ENCODE assay signal across 8 cellular contexts in genomic region chr11:65652511-65653228, GRCh38. TPM values are rescaled to one million over a fixed set of nuclear protein-coding genes. Genes with fewer than 3 reads are reported as not detected.
DNase-seq lines count a peak whose midpoint lies in the region; ATAC-seq, FAIRE-seq and TF ChIP-seq lines count a peak whose summit lies in the region.

No MANE protein-coding gene starts in this region.

- peaks cover 25% of the 10 kb centered on the region for H3K4me1 ChIP-seq in Loucy (ENCODE audit: insufficient read depth, low read length, poor library complexity, severe bottlenecking)

- no peaks in the 10 kb centered on the region for H3K27me3 Mint-ChIP-seq in stimulated activated naive CD8-positive, alpha-beta T cell treated with anti-CD3 and anti-CD28 coated beads, Interleukin-15, amount 100 ng/mL, for 72 hours

- TF ChIP-seq POLR2A in H54 (IDR thresholded peaks at IDR 0.05; ENCODE audit: low read depth, low read length) (peak; percentile 66), Raji (IDR thresholded peaks at IDR 0.05; ENCODE audit: insufficient read depth, low read depth, low read length) (peak; percentile 65)

- H2AFZ ChIP-seq in Loucy (ENCODE audit: low read length) (peak overlapping the region; percentile 85), neural cell (ENCODE audit: low read depth, low read length) (peak overlapping the region; percentile 59)

- no peaks in the 10 kb centered on the region for H3K27me3 ChIP-seq in Loucy (ENCODE audit: insufficient read depth, low read length, poor library complexity, severe bottlenecking)
- peaks cover 5% of the 10 kb centered on the region for H3K27me3 ChIP-seq in neural cell (ENCODE audit: insufficient read depth, low read depth, low read length)

- peak; percentile 88 for ATAC-seq in stimulated activated naive CD8-positive, alpha-beta T cell treated with anti-CD3 and anti-CD28 coated beads, Interleukin-15, amount 100 ng/mL, for 72 hours

- H3K27ac Mint-ChIP-seq in stimulated activated naive CD8-positive, alpha-beta T cell treated with anti-CD3 and anti-CD28 coated beads, Interleukin-15, amount 100 ng/mL, for 72 hours: peak overlapping the region; percentile 97

- H3K9me3 Mint-ChIP-seq in stimulated activated naive CD8-positive, alpha-beta T cell treated with anti-CD3 and anti-CD28 coated beads, Interleukin-15, amount 100 ng/mL, for 72 hours: no peaks in the 10 kb centered on the region

- no peaks in the 10 kb centered on the region for H3K9me3 ChIP-seq in Loucy (ENCODE audit: insufficient read depth, low read depth, low read length)
- no peaks in the 10 kb centered on the region for H3K9me3 ChIP-seq in neural cell (ENCODE audit: low read length)

- peaks cover 8% of the 10 kb centered on the region for H3F3A ChIP-seq in Loucy (ENCODE audit: low read depth)
- H3F3A ChIP-seq in neural cell (ENCODE audit: insufficient read depth, low read length, poor library complexity, severe bottlenecking): peaks cover 8% of the 10 kb centered on the region

- peaks cover 77% of the 10 kb centered on the region for H3K4me1 Mint-ChIP-seq in stimulated activated naive CD8-positive, alpha-beta T cell treated with anti-CD3 and anti-CD28 coated beads, Interleukin-15, amount 100 ng/mL, for 72 hours

- H3K27ac ChIP-seq in neural cell (ENCODE audit: low read length): peak overlapping the region; percentile 84

- TF ChIP-seq CTCF in Loucy (conservative IDR thresholded peaks at IDR 0.05; ENCODE audit: low read length) (no peak), fibroblast of the aortic adventitia (IDR thresholded peaks at IDR 0.05; ENCODE audit: insufficient read depth, low read length) (no peak), neural cell (IDR thresholded peaks at IDR 0.05; ENCODE audit: poor library complexity, severe bottlenecking) (no peak)

- peak overlapping the region; percentile 99 for H3K4me2 ChIP-seq in Loucy (ENCODE audit: low read depth, low read length, poor library complexity, severe bottlenecking)
- H3K4me2 ChIP-seq in neural cell (ENCODE audit: low read length): peak overlapping the region; percentile 3

- FAIRE-seq in H54 (lab: Jason Lieb, UNC): no peak

- no peaks in the 10 kb centered on the region for H3K9me2 ChIP-seq in Loucy (replicated peaks; ENCODE audit: low read depth, low read length)
- no peaks in the 10 kb centered on the region for H3K9me2 ChIP-seq in neural cell (ENCODE audit: insufficient read depth, low read length)

- H3K9ac ChIP-seq in Loucy (ENCODE audit: low read depth, low read length, poor library complexity, severe bottlenecking): peak overlapping the region; percentile 93
- H3K9ac ChIP-seq in neural cell (ENCODE audit: low read length): peak overlapping the region; percentile 74

- peak; percentile 19 for TF ChIP-seq EP300 in neural cell (conservative IDR thresholded peaks at IDR 0.05; ENCODE audit: poor library complexity, severe bottlenecking)

- H3K36me3 ChIP-seq in Loucy (ENCODE audit: insufficient read depth, low read length) (peaks cover 34% of the 10 kb centered on the region; the same call in 1 of the 2 replicates), neural cell (ENCODE audit: insufficient read depth, low read length) (peaks cover 4% of the 10 kb centered on the region)

- H3K4me3 ChIP-seq in Loucy (ENCODE audit: low read length, poor library complexity, severe bottlenecking): peak overlapping the region; percentile 78
- H3K4me3 ChIP-seq in fibroblast of the aortic adventitia (ENCODE audit: low read depth, low read length): peak overlapping the region; percentile 67
- peak overlapping the region; percentile 70 for H3K4me3 ChIP-seq in neural cell (ENCODE audit: low read length)

- TF ChIP-seq RAD21 in neural cell (conservative IDR thresholded peaks at IDR 0.05): no peak

- no peaks in the 10 kb centered on the region for H4K20me1 ChIP-seq in Loucy (ENCODE audit: insufficient read depth, low read length, poor library complexity, severe bottlenecking)
- H4K20me1 ChIP-seq in neural cell (ENCODE audit: insufficient read depth): no peaks in the 10 kb centered on the region

- H3K79me2 ChIP-seq in Loucy (ENCODE audit: insufficient read depth, low read length) (peaks cover 22% of the 10 kb centered on the region; the same call in 1 of the 2 replicates), neural cell (replicated peaks; ENCODE audit: insufficient read depth, low read length) (no peaks in the 10 kb centered on the region)

- DNase-seq in ELF-1 (ENCODE audit: low read depth, low spot score) (peak; percentile 92), H54 (ENCODE audit: insufficient read length, low spot score) (peak; percentile 98), fibroblast of the aortic adventitia (ENCODE audit: low read depth) (peak; percentile 95)
- DNase-seq in activated effector memory CD4-positive, alpha-beta T cell treated with anti-CD3 and anti-CD28 coated beads, Interleukin-2, amount 50 U/mL, for 16 hours: peak; percentile 99
- DNase-seq in stimulated activated naive CD8-positive, alpha-beta T cell treated with anti-CD3 and anti-CD28 coated beads, Interleukin-15, amount 100 ng/mL, for 72 hours: peak; percentile 97 to 98

- peak overlapping the region; percentile 87 to 88 for H3K4me3 Mint-ChIP-seq in stimulated activated naive CD8-positive, alpha-beta T cell treated with anti-CD3 and anti-CD28 coated beads, Interleukin-15, amount 100 ng/mL, for 72 hours

TF ChIP-seq in neural cell, 6 proteins besides CTCF, POLR2A, EP300 and RAD21:
- TF ChIP-seq POLR2AphosphoS5 (IDR thresholded peaks at IDR 0.05) (peak; percentile 75), TAF1 (IDR thresholded peaks at IDR 0.05; ENCODE audit: low read depth) (peak; percentile 59), MXI1 (conservative IDR thresholded peaks at IDR 0.05; ENCODE audit: poor library complexity, severe bottlenecking) (peak; percentile 50), EZH2 (IDR thresholded peaks at IDR 0.05; ENCODE audit: borderline replicate concordance, insufficient read depth, low read length, poor library complexity, severe bottlenecking) (no peak), SMC3 (conservative IDR thresholded peaks at IDR 0.05; ENCODE audit: poor library complexity) (no peak), REST (IDR thresholded peaks at IDR 0.05; ENCODE audit: borderline replicate concordance) (peak; percentile 30)
TF ChIP-seq in neural cell: peak in this region for 4.

RNA-seq across cellular contexts. Expression of gene RELA, which starts 10.0 kb away (rescaled TPM):
- 10.2 and 39.5 TPM in 2 replicates for total RNA-seq in fibroblast of the aortic adventitia (ENCODE audit: low replicate concordance)
- polyA plus RNA-seq in neural cell: 19.3 and 19.5 TPM in 2 replicates
- polyA minus RNA-seq in neural cell: 22.4 and 24.0 TPM in 2 replicates

RNA-seq across cellular contexts. Expression of gene SIPA1, which starts 14.8 kb away (rescaled TPM):
- 7.5 and 21.7 TPM in 2 replicates for total RNA-seq in fibroblast of the aortic adventitia (ENCODE audit: low replicate concordance)
- polyA plus RNA-seq in neural cell: 0.16 and 6.5 TPM in 2 replicates
- polyA minus RNA-seq in neural cell: 0.97 and 1.6 TPM in 2 replicates

RNA-seq across cellular contexts. Expression of gene PCNX3, which starts 37.1 kb away (rescaled TPM):
- total RNA-seq in fibroblast of the aortic adventitia (ENCODE audit: low replicate concordance): 21.8 and 31.5 TPM in 2 replicates
- polyA plus RNA-seq in neural cell: 7.8 and 8.1 TPM in 2 replicates
- 16.1 and 22.2 TPM in 2 replicates for polyA minus RNA-seq in neural cell

RNA-seq across cellular contexts. Expression of gene MAP3K11, which starts 38.6 kb away (rescaled TPM):
- 22.4 and 30.4 TPM in 2 replicates for total RNA-seq in fibroblast of the aortic adventitia (ENCODE audit: low replicate concordance)
- 3.9 and 6.6 TPM in 2 replicates for polyA plus RNA-seq in neural cell
- 12.0 and 13.4 TPM in 2 replicates for polyA minus RNA-seq in neural cell

RNA-seq across cellular contexts. Expression of gene KCNK7, which starts 57.1 kb away (rescaled TPM):
- total RNA-seq in fibroblast of the aortic adventitia (ENCODE audit: low replicate concordance): 0.09 and 0.65 TPM in 2 replicates
- 1.1 TPM in 1 of 2 replicates, not detected in the other for polyA plus RNA-seq in neural cell
- 0.49 TPM in 1 of 2 replicates, not detected in the other for polyA minus RNA-seq in neural cell

Comparison
In these comparisons a context has a peak if more than half of its experiments do, and no peak if none do; other contexts are left out.
1. Peak in every context shown above with its lines: DNase-seq, ATAC-seq, H3K4me3 ChIP-seq and H3K27ac ChIP-seq.